ENCODE assay signal across 17 cellular contexts in the genomic region with DNA sequence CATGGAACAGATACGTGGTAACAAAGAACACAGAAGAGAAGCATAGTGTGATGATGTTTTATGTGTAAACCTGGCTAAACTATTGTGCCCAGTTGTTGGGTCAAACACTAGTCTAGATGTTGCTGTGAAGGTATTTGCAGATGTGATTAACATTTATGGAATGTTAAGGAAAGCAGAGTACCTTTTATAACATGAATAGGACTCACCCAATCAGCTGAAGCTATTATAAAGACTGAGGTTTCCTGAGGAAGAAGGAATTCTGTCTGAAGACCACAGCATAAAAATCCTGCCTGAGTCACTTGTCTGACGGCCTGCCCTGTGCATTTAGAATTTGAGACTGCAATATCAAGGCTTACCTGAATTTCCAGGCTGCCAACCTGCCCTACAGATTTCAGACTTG.
DNase-seq lines count a peak whose midpoint lies in the region; ATAC-seq and FAIRE-seq lines count a peak whose summit lies in the region.
"Had no signal": no experiment of that assay in that cellular context is flagged by ENCODE, and none has a peak within 500 bp of the region (broad histone marks: within the 10 kb centered on the region; RNA-seq: fewer than 3 reads in every experiment).

No MANE protein-coding gene starts in this region.

- peak overlapping the region; percentile 18 for H3K27ac Mint-ChIP-seq in dendritic cell treated with granulocyte-macrophage colony-stimulating factor and Interleukin-4, amounts not matched to agents 40 ng/mL and 50 ng/mL, for 4 days

- H3K36me3 Mint-ChIP-seq in dendritic cell treated with granulocyte-macrophage colony-stimulating factor and Interleukin-4, amounts not matched to agents 40 ng/mL and 50 ng/mL, for 4 days (ENCODE audit: low read depth) = no peaks in the 10 kb centered on the region

- no peaks in the 10 kb centered on the region for H3K9me3 Mint-ChIP-seq in dendritic cell treated with granulocyte-macrophage colony-stimulating factor and Interleukin-4, amounts not matched to agents 40 ng/mL and 50 ng/mL, for 4 days
- H3K9me3 Mint-ChIP-seq: CD4-positive, alpha-beta memory T cell; central memory CD8-positive, alpha-beta T cell; stimulated activated naive B cell treated with anti-CD40 and anti-IgM and Interleukin-4, amounts not matched to agents 10 μg/mL and 1 μg/mL and 100 μg/mL, for 72 hours had no signal

- ATAC-seq in GM21737 (IDR thresholded peaks at IDR 0.05; ENCODE audit: unreplicated experiment) = no peak
- ATAC-seq: naive thymus-derived CD4-positive, alpha-beta T cell; right lobe of liver had no signal

- H3K27me3 Mint-ChIP-seq in dendritic cell treated with granulocyte-macrophage colony-stimulating factor and Interleukin-4, amounts not matched to agents 40 ng/mL and 50 ng/mL, for 4 days = no peaks in the 10 kb centered on the region
- H3K27me3 Mint-ChIP-seq: CD4-positive, alpha-beta memory T cell; central memory CD8-positive, alpha-beta T cell; naive thymus-derived CD4-positive, alpha-beta T cell; stimulated activated naive B cell treated with anti-CD40 and anti-IgM and Interleukin-4, amounts not matched to agents 10 μg/mL and 1 μg/mL and 100 μg/mL, for 72 hours had no signal

- DNase-seq in GM03348 (ENCODE audit: low spot score) = peak; percentile 15
- peak; percentile 93 for DNase-seq in RCC 7860 (ENCODE audit: low spot score)
- DNase-seq in renal cortical epithelial cell (ENCODE audit: low read depth) = peak; percentile 96
- DNase-seq in NCI-H446 (lab: John Stamatoyannopoulos, UW) = no peak
- no peak for DNase-seq in MV-4-11 (lab: John Stamatoyannopoulos, UW)
- DNase-seq: activated CD8-positive, alpha-beta memory T cell treated with anti-CD3 and anti-CD28 coated beads for 24 hours; activated naive CD4-positive, alpha-beta T cell treated with Interleukin-2 at 50 U/mL for 16 hours; CD4-positive, alpha-beta memory T cell; left ventricle myocardium inferior; naive thymus-derived CD4-positive, alpha-beta T cell; NCI-H187 treated with DMSO at 0.1 percent for 48 hours; right lobe of liver; SHP77; stimulated activated naive B cell treated with anti-CD40 and anti-IgM and Interleukin-4, amounts not matched to agents 10 μg/mL and 1 μg/mL and 100 μg/mL, for 72 hours had no signal

- intact Hi-C loops in dendritic cell treated with granulocyte-macrophage colony-stimulating factor and Interleukin-4, amounts not matched to agents 40 ng/mL and 50 ng/mL, for 4 days (cut with micrococcal nuclease) = loop anchor here (10.0 kb wide), 1 partner anchor 57 kb away; no protein-coding TSS in a partner anchor

- no peak overlapping the region for H3K4me3 Mint-ChIP-seq in dendritic cell treated with granulocyte-macrophage colony-stimulating factor and Interleukin-4, amounts not matched to agents 40 ng/mL and 50 ng/mL, for 4 days
- H3K4me3 Mint-ChIP-seq: CD4-positive, alpha-beta memory T cell; central memory CD8-positive, alpha-beta T cell; stimulated activated naive B cell treated with anti-CD40 and anti-IgM and Interleukin-4, amounts not matched to agents 10 μg/mL and 1 μg/mL and 100 μg/mL, for 72 hours had no signal

- H3K4me1 Mint-ChIP-seq in dendritic cell treated with granulocyte-macrophage colony-stimulating factor and Interleukin-4, amounts not matched to agents 40 ng/mL and 50 ng/mL, for 4 days (ENCODE audit: low read depth) = peaks cover 12% of the 10 kb centered on the region

- FAIRE-seq in RCC 7860 (lab: Jason Lieb, UNC) = peak; percentile 91

Comparison
In these comparisons a context has a peak if more than half of its experiments do, and no peak if none do; other contexts are left out.
1. DNase-seq: peak in GM03348 (single experiment), RCC 7860 (single experiment) and renal cortical epithelial cell (single experiment); none in NCI-H446 (0 of 2) and MV-4-11 (single experiment).